In genomic region chr13:30690282-30691188, GRCh38 we compare ENCODE assay signal across 8 cellular contexts. TPM values are rescaled to one million over a fixed set of nuclear protein-coding genes. Genes with fewer than 3 reads are reported as not detected.
DNase-seq lines count a peak whose midpoint lies in the region; ATAC-seq lines count a peak whose summit lies in the region.

No MANE protein-coding gene starts in this region.

- H3K4me1 ChIP-seq in GM23248 (ENCODE audit: insufficient read depth) = peaks cover 3% of the 10 kb centered on the region; the same call in 1 of the 2 replicates

- H3K27me3 ChIP-seq in GM23248 (replicated peaks; ENCODE audit: insufficient read depth) = no peaks in the 10 kb centered on the region

- peak overlapping the region; percentile 78 for H3K4me2 ChIP-seq in GM23248 (ENCODE audit: unreplicated experiment)

- peaks cover 3% of the 10 kb centered on the region; the same call in 1 of the 2 replicates for H3F3A ChIP-seq in GM23248 (ENCODE audit: insufficient read depth)

- 1 to 8% methylated on average over 19 to 20 of the region's 21 CpGs for WGBS in GM23248 (ENCODE audit: low coverage in 1 of 2, low lambda C conversion rate in 2 of 2, missing lambda C conversion rate in 2 of 2), 2 experiments

- H3K27ac ChIP-seq in GM23248 = peak overlapping the region; percentile 74

- H3K9me3 ChIP-seq in GM23248 (ENCODE audit: low read depth) = no peaks in the 10 kb centered on the region

- H3K4me3 ChIP-seq in GM23248 = peak overlapping the region; percentile 76

- in situ Hi-C loops in GM23248 (cut with MboI) = no loop called here

- H3K79me2 ChIP-seq in GM23248 (ENCODE audit: insufficient read depth) = no peaks in the 10 kb centered on the region

- no peaks in the 10 kb centered on the region for H3K9me2 ChIP-seq in GM23248 (ENCODE audit: insufficient read depth)

- DNase-seq in DMS153 treated with DMSO at 0.1 percent for 48 hours (lab: John Stamatoyannopoulos, UW; ENCODE audit: unreplicated experiment) (peak; percentile 71), GM23248 (peak; percentile 96), NCI-H446 (lab: John Stamatoyannopoulos, UW) (peak; percentile 39 to 56), amniotic epithelial cell (ENCODE audit: low read depth) (peak; percentile 96), iris pigment epithelial cell (ENCODE audit: low read depth) (peak; percentile 97), retina (no peak), NCI-H2081 treated with DMSO at 0.1 percent for 48 hours (lab: John Stamatoyannopoulos, UW) (no peak)
- peak; percentile 20 for DNase-seq in stimulated activated naive CD8-positive, alpha-beta T cell treated with anti-CD3 and anti-CD28 coated beads, Interleukin-15, Interleukin-2, amounts not matched to agents 100 U/mL and 50 U/mL, for 24 hours

- H3K9ac ChIP-seq in GM23248 = peak overlapping the region; percentile 71

- peak overlapping the region; percentile 86 for H2AFZ ChIP-seq in GM23248

- no peaks in the 10 kb centered on the region for H4K20me1 ChIP-seq in GM23248 (ENCODE audit: insufficient read depth)

- ATAC-seq in stimulated activated naive CD8-positive, alpha-beta T cell treated with anti-CD3 and anti-CD28 coated beads, Interleukin-15, Interleukin-2, amounts not matched to agents 100 U/mL and 50 U/mL, for 24 hours = peak; percentile 81

- H3K36me3 ChIP-seq in GM23248 (ENCODE audit: low read depth) = no peaks in the 10 kb centered on the region

RNA-seq across cellular contexts. Expression of gene ALOX5AP, which starts 44.8 kb away (rescaled TPM):
- not detected in 2 replicates for total RNA-seq in GM23248 (2014; rRNA removed; shearing (Covaris generic))
- 0.49 and 0.58 TPM in 2 replicates for polyA plus RNA-seq in GM23248 (2016; fragmentation: Nextera tagmentation; extraction: Ambion mirVana)

Comparison
In these comparisons a context has a peak if more than half of its experiments do, and no peak if none do; other contexts are left out.
1. DNase-seq: peak in DMS153 treated with DMSO at 0.1 percent for 48 hours (single experiment), GM23248 (single experiment), NCI-H446 (2 of 2), amniotic epithelial cell (single experiment), iris pigment epithelial cell (single experiment) and stimulated activated naive CD8-positive, alpha-beta T cell treated with anti-CD3 and anti-CD28 coated beads, Interleukin-15, Interleukin-2, amounts not matched to agents 100 U/mL and 50 U/mL, for 24 hours (single experiment); none in retina (single experiment) and NCI-H2081 treated with DMSO at 0.1 percent for 48 hours (single experiment).